ENCODE assay signal across 14 cellular contexts in the genomic region with DNA sequence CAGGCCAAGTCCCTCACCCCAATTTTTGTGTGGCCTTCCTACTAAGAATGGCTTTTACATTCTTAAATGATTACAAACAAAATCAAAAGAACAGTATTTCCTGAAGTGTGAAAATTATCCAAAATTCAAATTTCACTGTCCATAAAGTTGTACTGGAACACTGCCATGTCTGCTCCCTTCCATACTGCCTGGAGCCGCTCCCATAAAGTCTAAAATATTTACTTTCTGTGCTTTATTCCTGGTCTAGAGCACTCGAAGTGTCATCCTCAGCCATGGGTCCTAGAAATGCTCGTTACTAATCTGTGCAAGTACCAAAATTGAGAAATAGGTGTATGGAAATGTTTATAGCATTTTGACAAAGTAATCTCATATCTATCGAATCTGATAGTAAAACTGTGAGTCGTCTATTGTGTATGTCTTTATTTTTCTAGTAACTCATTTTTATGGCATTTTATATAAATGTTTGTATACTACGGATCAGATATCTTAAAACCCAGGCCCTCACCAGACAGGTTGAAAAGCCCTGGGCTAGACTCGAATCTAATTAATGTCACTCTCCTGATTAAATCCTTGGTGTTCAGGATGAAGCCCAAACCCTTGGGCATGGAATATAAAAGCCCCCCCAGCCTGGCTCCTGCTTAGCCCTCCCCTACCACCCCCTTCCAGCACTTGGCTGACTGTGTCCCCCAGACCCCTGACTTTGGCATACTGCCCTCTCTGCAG. TPM values are rescaled to one million over a fixed set of nuclear protein-coding genes. Genes with fewer than 3 reads are reported as not detected.
DNase-seq lines count a peak whose midpoint lies in the region; ATAC-seq and TF ChIP-seq lines count a peak whose summit lies in the region.
"Had no signal": no experiment of that assay in that cellular context is flagged by ENCODE, and none has a peak within 500 bp of the region (broad histone marks: within the 10 kb centered on the region; RNA-seq: fewer than 3 reads in every experiment).

No MANE protein-coding gene starts in this region.

- no peaks in the 10 kb centered on the region for H3K27me3 Mint-ChIP-seq in chondrocyte (ENCODE audit: low read depth)
- H3K27me3 Mint-ChIP-seq in neural progenitor cell (ENCODE audit: insufficient read depth, low read depth): peaks cover 2% of the 10 kb centered on the region
- H3K27me3 Mint-ChIP-seq: progenitor cell of endocrine pancreas had no signal

- peak overlapping the region; percentile 91; the same call in 1 of the 2 replicates for H3K4me2 ChIP-seq in SK-N-SH
- H3K4me2 ChIP-seq in osteoblast (ENCODE audit: insufficient read depth, low read length): peak overlapping the region; percentile 37
- no peak overlapping the region for H3K4me2 ChIP-seq in neural progenitor cell

- peak overlapping the region; percentile 14 for H3K27ac Mint-ChIP-seq in chondrocyte (ENCODE audit: unreplicated experiment)
- H3K27ac Mint-ChIP-seq in neural progenitor cell: no peak overlapping the region

- H3K4me1 Mint-ChIP-seq in chondrocyte (ENCODE audit: low read depth): peaks cover 56% of the 10 kb centered on the region
- peaks cover 42% of the 10 kb centered on the region for H3K4me1 Mint-ChIP-seq in neural progenitor cell

- no peak for TF ChIP-seq RAD21 in SK-N-SH (IDR thresholded peaks at IDR 0.05; ENCODE audit: low read length)

- H3K9me3 Mint-ChIP-seq in chondrocyte (ENCODE audit: low read depth): no peaks in the 10 kb centered on the region
- H3K9me3 Mint-ChIP-seq in neural progenitor cell: no peaks in the 10 kb centered on the region

- H3K4me3 Mint-ChIP-seq in chondrocyte (ENCODE audit: unreplicated experiment) (no peak overlapping the region), neural progenitor cell (no peak overlapping the region)

- H3K27ac ChIP-seq in SK-N-SH (ENCODE audit: low read depth in 2 of 2, low read length in 1 of 2) (peak overlapping the region in 1 of 2 experiments; percentile 93; a peak in 2 of 4 replicates), osteoblast (ENCODE audit: low read depth, low read length) (peak overlapping the region; percentile 95), neural progenitor cell (no peak overlapping the region)
- H3K27ac ChIP-seq: suprapubic skin had no signal

- peaks cover 34 to 44% of the 10 kb centered on the region in 2 experiments; a peak in 3 of 4 replicates for H3K4me1 ChIP-seq in SK-N-SH (ENCODE audit: control insufficient read depth in 1 of 2, insufficient read depth in 2 of 2, low read depth in 1 of 2, low read length in 1 of 2)
- H3K4me1 ChIP-seq in osteoblast (ENCODE audit: insufficient read depth, low read length): peaks cover 43% of the 10 kb centered on the region
- peaks cover 18% of the 10 kb centered on the region for H3K4me1 ChIP-seq in neural progenitor cell

- POLR2A ChIA-PET in SK-N-SH (lab: Yijun Ruan, JAX): no interaction called here

- peaks cover 25 to 26% of the 10 kb centered on the region in 2 experiments for H3K36me3 ChIP-seq in SK-N-SH (replicated peaks in 1 of 2; ENCODE audit: control insufficient read depth in 1 of 2, insufficient read depth in 2 of 2, low read length in 1 of 2)
- peaks cover 21% of the 10 kb centered on the region for H3K36me3 ChIP-seq in osteoblast (ENCODE audit: insufficient read depth, low read length)
- H3K36me3 ChIP-seq in neural progenitor cell: peaks cover 4% of the 10 kb centered on the region

- TF ChIP-seq EP300 in SK-N-SH (IDR thresholded peaks at IDR 0.05; ENCODE audit: borderline replicate concordance in 1 of 2, low read depth in 1 of 2, low read length in 1 of 2): peak in 1 of 2 experiments; percentile 58; a peak in 1 of 4 replicates

- no peak overlapping the region for H3K4me3 ChIP-seq in SK-N-SH (ENCODE audit: low read depth in 2 of 2, low read length in 1 of 2)
- H3K4me3 ChIP-seq in NB4 (ENCODE audit: low read depth, low read length): peak overlapping the region; percentile 33
- H3K4me3 ChIP-seq in osteoblast (ENCODE audit: insufficient read depth, low read length): peak overlapping the region; percentile 2
- no peak overlapping the region for H3K4me3 ChIP-seq in neural progenitor cell
- H3K4me3 ChIP-seq: suprapubic skin had no signal

- H2AFZ ChIP-seq in SK-N-SH (ENCODE audit: low read depth) (no peak overlapping the region), osteoblast (ENCODE audit: low read length) (no peak overlapping the region), neural progenitor cell (replicated peaks) (no peak overlapping the region)

- no peaks in the 10 kb centered on the region for H3K27me3 ChIP-seq in SK-N-SH (ENCODE audit: insufficient read depth)
- H3K27me3 ChIP-seq in osteoblast (ENCODE audit: insufficient read depth, low read length): no peaks in the 10 kb centered on the region
- H3K27me3 ChIP-seq in neural progenitor cell: no peaks in the 10 kb centered on the region
- H3K27me3 ChIP-seq: suprapubic skin had no signal

- H3K79me2 ChIP-seq in SK-N-SH (ENCODE audit: insufficient read depth): peaks cover 68% of the 10 kb centered on the region
- peaks cover 86% of the 10 kb centered on the region for H3K79me2 ChIP-seq in osteoblast (ENCODE audit: insufficient read depth, low read length)
- peaks cover 95% of the 10 kb centered on the region for H3K79me2 ChIP-seq in neural progenitor cell (ENCODE audit: low read depth)

- TF ChIP-seq CTCF in SK-N-SH (IDR thresholded peaks at IDR 0.05) (no peak), NB4 (IDR thresholded peaks at IDR 0.05; ENCODE audit: low read depth, low read length) (no peak), chondrocyte (IDR thresholded peaks at IDR 0.05) (no peak), osteoblast (IDR thresholded peaks at IDR 0.05; ENCODE audit: extremely low read depth, low read depth, low read length) (no peak), neural progenitor cell (IDR thresholded peaks at IDR 0.05) (no peak)

- no peak for TF ChIP-seq POLR2A in NB4 (IDR thresholded peaks at IDR 0.05; ENCODE audit: extremely low read depth, insufficient read length)

- H3K36me3 Mint-ChIP-seq in chondrocyte (ENCODE audit: low read depth) (peaks cover 7% of the 10 kb centered on the region), neural progenitor cell (peaks cover 27% of the 10 kb centered on the region)

- H3K9ac ChIP-seq in SK-N-SH (no peak overlapping the region), neural progenitor cell (no peak overlapping the region)

- CTCF ChIA-PET in SK-N-SH (lab: Yijun Ruan, JAX): interaction anchor here (1.0 to 1.7 kb wide), 3 partner anchors 52 to 703 kb away, joined by 3 to 4 read pairs (median 3); no protein-coding TSS in a partner anchor

- no peaks in the 10 kb centered on the region for H3K9me3 ChIP-seq in SK-N-SH
- H3K9me3 ChIP-seq in osteoblast (ENCODE audit: low read depth, low read length): no peaks in the 10 kb centered on the region
- no peaks in the 10 kb centered on the region for H3K9me3 ChIP-seq in neural progenitor cell (ENCODE audit: low read depth)
- H3K9me3 ChIP-seq: suprapubic skin had no signal

- no peak for ATAC-seq in SK-N-SH treated with all-trans-retinoic acid at 6 μM for 48 hours
- no peak for ATAC-seq in GM21515 (IDR thresholded peaks at IDR 0.05; ENCODE audit: unreplicated experiment)

- DNase-seq in SK-N-SH: peak; percentile 75
- DNase-seq in NB4 (ENCODE audit: low read depth): no peak
- DNase-seq in chondrocyte (ENCODE audit: low spot score): no peak
- no peak for DNase-seq in osteoblast (ENCODE audit: insufficient read length, low spot score, missing footprints)
- DNase-seq in neural progenitor cell (ENCODE audit: low spot score): no peak
- no peak for DNase-seq in NCI-H774 (lab: John Stamatoyannopoulos, UW)
- DNase-seq: ACHN; central memory CD4-positive, alpha-beta T cell; NCI-H1436; stimulated activated CD4-positive, alpha-beta T cell treated with anti-CD3 and anti-CD28 coated beads, Interleukin-4, amount 100 ng/mL, for 4 hours had no signal

- 43% methylated on average over 7 of the region's 7 CpGs for WGBS in SK-N-SH (ENCODE audit: low lambda C conversion rate)

- peaks cover 13% of the 10 kb centered on the region for H4K20me1 ChIP-seq in SK-N-SH (ENCODE audit: insufficient read depth)
- peaks cover 10% of the 10 kb centered on the region for H4K20me1 ChIP-seq in osteoblast (ENCODE audit: insufficient read depth, low read length)
- H4K20me1 ChIP-seq in neural progenitor cell (ENCODE audit: low read depth): peaks cover 77% of the 10 kb centered on the region

- H3F3A ChIP-seq in SK-N-SH (replicated peaks; ENCODE audit: insufficient read depth) (peaks cover 21% of the 10 kb centered on the region), neural progenitor cell (ENCODE audit: low read depth) (no peaks in the 10 kb centered on the region)

- no peaks in the 10 kb centered on the region for H3K9me2 ChIP-seq in SK-N-SH

TF ChIP-seq in SK-N-SH, 30 proteins besides CTCF, POLR2A, EP300 and RAD21 (continues in another document):
- no peak for TF ChIP-seq EZH2phosphoT487 (IDR thresholded peaks at IDR 0.05; ENCODE audit: borderline replicate concordance, low read depth)
- TF ChIP-seq MXI1 (IDR thresholded peaks at IDR 0.05; ENCODE audit: low read depth, low read length): peak; percentile 52; the same call in 1 of the 2 replicates
- TF ChIP-seq POLR2AphosphoS5 (IDR thresholded peaks at IDR 0.05; ENCODE audit: low read depth, low read length): no peak

TF ChIP-seq in SK-N-SH treated with all-trans-retinoic acid at 6 μM for 48 hours, 23 proteins besides CTCF, POLR2A, EP300 and RAD21 (continues in another document):
- no peak for TF ChIP-seq PPARA (CRISPR knock-in tag; IDR thresholded peaks at IDR 0.05; ENCODE audit: borderline replicate concordance)
- no peak for TF ChIP-seq ZNF8 (CRISPR knock-in tag; IDR thresholded peaks at IDR 0.05)
- TF ChIP-seq, protein P1, sequence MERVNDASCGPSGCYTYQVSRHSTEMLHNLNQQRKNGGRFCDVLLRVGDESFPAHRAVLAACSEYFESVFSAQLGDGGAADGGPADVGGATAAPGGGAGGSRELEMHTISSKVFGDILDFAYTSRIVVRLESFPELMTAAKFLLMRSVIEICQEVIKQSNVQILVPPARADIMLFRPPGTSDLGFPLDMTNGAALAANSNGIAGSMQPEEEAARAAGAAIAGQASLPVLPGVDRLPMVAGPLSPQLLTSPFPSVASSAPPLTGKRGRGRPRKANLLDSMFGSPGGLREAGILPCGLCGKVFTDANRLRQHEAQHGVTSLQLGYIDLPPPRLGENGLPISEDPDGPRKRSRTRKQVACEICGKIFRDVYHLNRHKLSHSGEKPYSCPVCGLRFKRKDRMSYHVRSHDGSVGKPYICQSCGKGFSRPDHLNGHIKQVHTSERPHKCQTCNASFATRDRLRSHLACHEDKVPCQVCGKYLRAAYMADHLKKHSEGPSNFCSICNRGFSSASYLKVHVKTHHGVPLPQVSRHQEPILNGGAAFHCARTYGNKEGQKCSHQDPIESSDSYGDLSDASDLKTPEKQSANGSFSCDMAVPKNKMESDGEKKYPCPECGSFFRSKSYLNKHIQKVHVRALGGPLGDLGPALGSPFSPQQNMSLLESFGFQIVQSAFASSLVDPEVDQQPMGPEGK (CRISPR knock-in tag; IDR thresholded peaks at IDR 0.05; ENCODE audit: borderline replicate concordance): no peak
- no peak for TF ChIP-seq TOX (CRISPR knock-in tag; IDR thresholded peaks at IDR 0.05; ENCODE audit: borderline replicate concordance)
- no peak for TF ChIP-seq ZNF70 (CRISPR knock-in tag; IDR thresholded peaks at IDR 0.05)

RNA-seq across cellular contexts. Expression of gene LBR, which starts 4.9 kb away (rescaled TPM):
- 10.6 and 11.7 TPM in 2 replicates for polyA plus RNA-seq in SK-N-SH (2012; rRNA removed)
- polyA plus RNA-seq in SK-N-SH (2012; cell fraction: cytosol; rRNA removed): 10.0 and 10.7 TPM in 2 replicates
- 19.0 and 22.4 TPM in 2 replicates for polyA plus RNA-seq in SK-N-SH (2012; cell fraction: nucleus; rRNA removed)
- total RNA-seq in chondrocyte (22.7 to 29.0 TPM (median 24.4 TPM) in 3 replicates), osteoblast (25.3 and 30.4 TPM in 2 replicates), neural progenitor cell (ENCODE audit: low replicate concordance) (116 and 171 TPM in 2 replicates)

Comparison
In these comparisons a context has a peak if more than half of its experiments do, and no peak if none do; other contexts are left out.
1. H3K4me3 ChIP-seq: peak in NB4 (single experiment) and osteoblast (single experiment); none in SK-N-SH (0 of 2) and neural progenitor cell (single experiment).